Comparison of ENCODE assay signal across 13 cellular contexts in genomic region chr5:56565693-56566092, GRCh38.
A peak's percentile ranks its signal among the peaks of the same experiment; 100 is the strongest.
DNase-seq lines count a peak whose midpoint lies in the region; ATAC-seq and TF ChIP-seq lines count a peak whose summit lies in the region.
"Had no signal": no experiment of that assay in that cellular context is flagged by ENCODE, and none has a peak within 500 bp of the region (broad histone marks: within the 10 kb centered on the region; RNA-seq: fewer than 3 reads in every experiment).

No MANE protein-coding gene starts in this region.

- H3K27ac Mint-ChIP-seq in IgD-negative memory B cell = peak overlapping the region in 1 of 3 donors; percentile 85

- H3K27me3 ChIP-seq in left lung = no peaks in the 10 kb centered on the region
- H3K27me3 ChIP-seq: upper lobe of left lung had no signal

- H3K27me3 Mint-ChIP-seq in IgD-negative memory B cell = no peaks in the 10 kb centered on the region

- no peak for TF ChIP-seq CTCF in left lung (IDR thresholded peaks at IDR 0.05)

- H3K9me3 Mint-ChIP-seq in IgD-negative memory B cell = no peaks in the 10 kb centered on the region

- H3K36me3 Mint-ChIP-seq in IgD-negative memory B cell = no peaks in the 10 kb centered on the region

- H3K9me3 ChIP-seq in left lung = no peaks in the 10 kb centered on the region
- H3K9me3 ChIP-seq: Caco-2, upper lobe of left lung had no signal

- H3K4me1 Mint-ChIP-seq in IgD-negative memory B cell = peaks cover 19 to 35% (median 31%) of the 10 kb centered on the region in 3 donors

- intact Hi-C loops in left lung (cut with DNase I) = no loop called here

- peak; percentile 72 for ATAC-seq in GM18517 (IDR thresholded peaks at IDR 0.05; ENCODE audit: unreplicated experiment)
- peak; percentile 81 for ATAC-seq in GM21529 (IDR thresholded peaks at IDR 0.05; ENCODE audit: unreplicated experiment)
- ATAC-seq in left lung = peak; percentile 49
- no peak for ATAC-seq in GM21717 (IDR thresholded peaks at IDR 0.05; ENCODE audit: unreplicated experiment)

- H3K4me3 Mint-ChIP-seq in IgD-negative memory B cell = peak overlapping the region in 3 of 4 donors; percentile 18 to 87 (median 79)

- DNase-seq in left lung (no peak), SHP77 treated with DMSO at 0.1 percent for 48 hours (lab: John Stamatoyannopoulos, UW) (no peak), NCI-H526 treated with DMSO at 0.1 percent for 48 hours (lab: John Stamatoyannopoulos, UW) (no peak), kidney glomerular epithelial cell (lab: John Stamatoyannopoulos, UW) (no peak)
- DNase-seq: activated effector memory CD4-positive, alpha-beta T cell treated with anti-CD3 and anti-CD28 coated beads, Interleukin-2, amount 50 U/mL, for 16 hours; Caco-2; dermis blood vessel endothelial cell; NCI-H524 had no signal

- no peak overlapping the region for H3K27ac ChIP-seq in left lung
- H3K27ac ChIP-seq: upper lobe of left lung had no signal

- H3K36me3 ChIP-seq in left lung = no peaks in the 10 kb centered on the region
- H3K36me3 ChIP-seq: upper lobe of left lung had no signal

- H3K4me3 ChIP-seq in left lung = no peak overlapping the region
- H3K4me3 ChIP-seq: upper lobe of left lung had no signal

- peaks cover 8 to 27% of the 10 kb centered on the region in 2 donors for H3K4me1 ChIP-seq in left lung
- H3K4me1 ChIP-seq: Caco-2 had no signal
